ENCODE assay signal across 8 cellular contexts in the genomic region with DNA sequence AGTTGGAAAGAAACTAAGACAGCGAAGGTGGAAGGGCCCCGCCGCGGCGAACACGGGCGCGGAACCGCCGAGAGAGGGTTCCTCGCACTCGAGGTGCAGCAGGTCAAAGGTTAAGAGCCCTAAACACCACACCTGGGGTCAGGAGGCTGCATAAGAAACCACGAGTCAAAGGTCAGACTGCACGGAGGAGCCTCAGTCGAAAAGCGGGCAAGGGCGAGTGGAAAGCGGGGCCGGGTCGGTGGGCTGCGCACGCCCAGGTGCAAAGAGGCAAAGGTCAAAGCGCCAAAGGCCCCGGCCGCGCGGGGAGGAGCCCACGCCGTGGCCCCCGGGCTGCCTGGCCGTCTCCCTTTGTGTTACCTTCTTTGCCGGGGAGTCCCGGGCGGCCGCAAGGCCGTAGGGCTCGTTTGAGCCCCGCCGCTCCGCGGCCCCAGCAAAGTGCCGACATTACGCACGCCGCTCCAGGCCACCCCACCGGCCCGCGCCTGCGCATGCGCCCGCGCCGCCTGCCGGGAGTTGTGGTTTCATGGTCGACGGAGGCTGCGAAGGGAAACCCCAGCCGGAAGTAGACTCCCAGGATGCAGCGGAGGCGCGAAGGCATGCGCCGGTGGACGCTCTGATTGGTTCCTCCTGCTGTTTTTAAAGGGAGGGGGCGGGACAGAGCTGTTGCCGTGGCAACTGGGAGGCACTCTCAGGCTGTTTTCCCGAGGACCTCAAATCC. TPM values are rescaled to one million over a fixed set of nuclear protein-coding genes. Genes with fewer than 3 reads are reported as not detected.
A peak's percentile ranks its signal among the peaks of the same experiment; 100 is the strongest.
DNase-seq lines count a peak whose midpoint lies in the region; ATAC-seq and TF ChIP-seq lines count a peak whose summit lies in the region.

A gene (minus strand): TSS at position 470 of the 718 bp plus-strand sequence. CDS start 25 bp downstream, at position 445.

- intact Hi-C loops in PC-3 (cut with micrococcal nuclease): loop anchor here (10.0 kb wide), 1 partner anchor 58 kb away; a partner anchor contains a TSS

- peaks cover 2% of the 10 kb centered on the region; the same call in 1 of the 2 replicates for H3K36me3 ChIP-seq in PC-3 (ENCODE audit: low read depth, low read length)

- POLR2A ChIA-PET in PC-3 (lab: Charles Lee; ENCODE audit: unreplicated experiment): no interaction called here

- no peaks in the 10 kb centered on the region for H4K20me1 ChIP-seq in PC-3 (ENCODE audit: low read length)

- H3K27me3 ChIP-seq in PC-3 (ENCODE audit: low read length): no peaks in the 10 kb centered on the region

- peak within 1 kb of the TSS; percentile 94 for H3K4me3 ChIP-seq in Jurkat, Clone E6-1 (ENCODE audit: low read length)
- H3K4me3 ChIP-seq in PC-3 (ENCODE audit: low read length) (peak within 1 kb of the TSS; percentile 89), epithelial cell of esophagus (ENCODE audit: low read length) (peak within 1 kb of the TSS; percentile 92)

- ATAC-seq in GM21619 (IDR thresholded peaks at IDR 0.05; ENCODE audit: unreplicated experiment) (peak; percentile 63), PC-3 (peak; percentile 96)

- H2AFZ ChIP-seq in PC-3 (ENCODE audit: low read length): peak within 1 kb of the TSS; percentile 92

- H3K79me2 ChIP-seq in PC-3 (ENCODE audit: low read length): peaks cover 44% of the 10 kb centered on the region

- peaks cover 5% of the 10 kb centered on the region; the same call in 1 of the 2 replicates for H3K4me1 ChIP-seq in PC-3 (ENCODE audit: insufficient read depth, low read length)

- CTCF ChIA-PET in PC-3 (lab: Charles Lee): no interaction called here

- peak within 1 kb of the TSS; percentile 35 for H3K27ac ChIP-seq in PC-3 (ENCODE audit: low read length)

- no peaks in the 10 kb centered on the region for H3K9me3 ChIP-seq in PC-3 (ENCODE audit: low read length)

- no peaks in the 10 kb centered on the region for H3F3A ChIP-seq in PC-3 (ENCODE audit: low read length, unreplicated experiment)

- no peaks in the 10 kb centered on the region for H3K9me2 ChIP-seq in PC-3 (replicated peaks; ENCODE audit: low read length)

- TF ChIP-seq CTCF in PC-3 (conservative IDR thresholded peaks at IDR 0.05; ENCODE audit: low read depth, low read length) (no peak), epithelial cell of esophagus (IDR thresholded peaks at IDR 0.05; ENCODE audit: insufficient read depth, low read depth, low read length, missing control alignments) (no peak)

- peak; percentile 78 for DNase-seq in DMS114 treated with DMSO at 0.1 percent for 48 hours (lab: John Stamatoyannopoulos, UW; ENCODE audit: unreplicated experiment)
- DNase-seq in Jurkat, Clone E6-1 (ENCODE audit: low read depth, low spot score): peak; percentile 97
- DNase-seq in PC-3: peak; percentile 96
- DNase-seq in activated T-cell treated with anti-CD3 and anti-CD28 coated beads for 48 hours (ENCODE audit: low read depth): peak; percentile 97
- DNase-seq in epithelial cell of esophagus (ENCODE audit: low read depth): peak; percentile 98
- peak; percentile 89 for DNase-seq in middle frontal gyrus (ENCODE audit: extremely low spot score, low spot score)
- peak; percentile 91 to 92 for DNase-seq in stimulated activated CD8-positive, alpha-beta memory T cell treated with anti-CD3 and anti-CD28 coated beads, Interleukin-2, amount 100 ng/mL, for 1 hour (ENCODE audit: low read depth in 2 of 2)

- H3K9ac ChIP-seq in PC-3 (ENCODE audit: low read length): peak within 1 kb of the TSS; percentile 89

- BruUV-seq in PC-3 (replicated peaks; lab: Mats Ljungman, UMichigan): TSS peak; percentile 52

- peak within 1 kb of the TSS; percentile 92 for H3K4me2 ChIP-seq in PC-3 (ENCODE audit: low read length)

RNA-seq across cellular contexts. Expression of the gene that starts here (rescaled TPM):
- 112 TPM for polyA plus RNA-seq in Jurkat, Clone E6-1 (2012; ENCODE audit: insufficient read depth, insufficient read length)
- total RNA-seq in PC-3 (2014; rRNA removed): 60.5 and 80.6 TPM in 2 replicates

Comparison
In these comparisons a context has a peak if more than half of its experiments do, and no peak if none do; other contexts are left out.
1. Peak in every context shown above with its lines: DNase-seq, ATAC-seq, H3K4me3 ChIP-seq and H3K27ac ChIP-seq.